Comparison of ENCODE assay signal across 34 cellular contexts in the genomic region with DNA sequence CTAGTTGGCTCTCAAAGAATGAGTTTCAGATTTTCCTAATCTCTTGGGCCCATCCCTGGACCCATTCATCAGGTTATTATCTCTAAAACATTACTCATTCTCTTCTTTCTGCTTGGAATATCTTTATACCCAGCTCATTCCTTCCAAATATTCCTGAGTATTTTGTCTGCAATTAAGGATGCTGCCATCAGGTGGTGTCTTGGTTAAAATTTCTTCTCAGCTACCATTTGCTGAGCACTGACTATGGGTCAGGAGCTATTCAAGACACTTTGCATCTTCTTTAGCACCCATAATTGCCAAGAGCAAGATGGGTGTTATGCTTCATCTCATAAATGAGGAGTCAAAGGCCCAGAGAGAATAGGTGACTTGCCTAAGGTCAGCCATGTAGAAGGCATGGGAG. TPM values are rescaled to one million over a fixed set of nuclear protein-coding genes. Genes with fewer than 3 reads are reported as not detected.
DNase-seq lines count a peak whose midpoint lies in the region; ATAC-seq and TF ChIP-seq lines count a peak whose summit lies in the region.
"Had no signal": no experiment of that assay in that cellular context is flagged by ENCODE, and none has a peak within 500 bp of the region (broad histone marks: within the 10 kb centered on the region; RNA-seq: fewer than 3 reads in every experiment).

No MANE protein-coding gene starts in this region.

- no peaks in the 10 kb centered on the region for H3K4me1 Mint-ChIP-seq in nephron progenitor cell
- H3K4me1 Mint-ChIP-seq: brain had no signal

- H3K36me3 ChIP-seq in WERI-Rb-1, result no peaks in the 10 kb centered on the region
- H3K36me3 ChIP-seq: lower lobe of right lung, SJCRH30, stomach, uterus had no signal

- H3K9me3 Mint-ChIP-seq in nephron progenitor cell, result peaks cover 16% of the 10 kb centered on the region

- no peak for ATAC-seq in GM19324 (IDR thresholded peaks at IDR 0.05; ENCODE audit: low FRiP score, unreplicated experiment)
- ATAC-seq: activated T-helper 17 cell treated with anti-CD3 and anti-CD28 coated beads, Interleukin-2, amount 50 U/mL, for 72 hours; lower lobe of right lung; naive thymus-derived CD4-positive, alpha-beta T cell; T-cell had no signal

- H3K4me3 ChIP-seq in WERI-Rb-1 (ENCODE audit: low read depth, low read length) (no peak overlapping the region), foreskin fibroblast (ENCODE audit: low read depth in 1 of 2, low read length in 2 of 2) (no peak overlapping the region)
- H3K4me3 ChIP-seq: dorsolateral prefrontal cortex, GM23248, hepatocyte, lower lobe of right lung, SJCRH30, stomach, uterus had no signal

- TF ChIP-seq CTCF in C4-2B (conservative IDR thresholded peaks at IDR 0.05), result peak; percentile 32
- 0 out of 2 replicates have a peak, but pooled peaks have one; percentile 8 for TF ChIP-seq CTCF in WERI-Rb-1 (IDR thresholded peaks at IDR 0.05; ENCODE audit: low read depth, low read length)
- peak; percentile 6 for TF ChIP-seq CTCF in nephron progenitor cell (IDR thresholded peaks at IDR 0.05)
- no peak for TF ChIP-seq CTCF in foreskin fibroblast (IDR thresholded peaks at IDR 0.05; ENCODE audit: low read depth, low read length)

- no peak overlapping the region for H3K27ac Mint-ChIP-seq in nephron progenitor cell
- H3K27ac Mint-ChIP-seq: activated T-helper 17 cell treated with anti-CD3 and anti-CD28 coated beads, Interleukin-2, amount 50 U/mL, for 72 hours; brain; T-cell had no signal

- peaks cover 15% of the 10 kb centered on the region for H3K27me3 Mint-ChIP-seq in nephron progenitor cell (ENCODE audit: low read depth, poor library complexity)
- H3K27me3 Mint-ChIP-seq: activated T-helper 17 cell treated with anti-CD3 and anti-CD28 coated beads, Interleukin-2, amount 50 U/mL, for 72 hours; T-cell had no signal

- peaks cover 11% of the 10 kb centered on the region for H3K9me3 ChIP-seq in WERI-Rb-1 (ENCODE audit: severe bottlenecking)
- H3K9me3 ChIP-seq: lower lobe of right lung, uterus had no signal

- H3K27me3 ChIP-seq in WERI-Rb-1 (ENCODE audit: insufficient read depth, low read depth, severe bottlenecking), result no peaks in the 10 kb centered on the region
- H3K27me3 ChIP-seq: dorsolateral prefrontal cortex, SJCRH30, stomach, uterus had no signal

- no peak overlapping the region for H3K27ac ChIP-seq in C4-2B
- H3K27ac ChIP-seq in WERI-Rb-1, result no peak overlapping the region
- H3K27ac ChIP-seq: dorsolateral prefrontal cortex, GM23248, hepatocyte, HL-60, lower lobe of right lung, SJCRH30, stomach, uterus had no signal

- no peak overlapping the region for H3K4me3 Mint-ChIP-seq in nephron progenitor cell
- H3K4me3 Mint-ChIP-seq: activated T-helper 17 cell treated with anti-CD3 and anti-CD28 coated beads, Interleukin-2, amount 50 U/mL, for 72 hours; brain; T-cell had no signal

- peak; percentile 18 for DNase-seq in HT-29 (ENCODE audit: low spot score)
- no peak for DNase-seq in WERI-Rb-1
- DNase-seq in nephron progenitor cell, result no peak
- no peak for DNase-seq in foreskin fibroblast
- DNase-seq in NCI-H2029 treated with DMSO at 0.1 percent for 48 hours (lab: John Stamatoyannopoulos, UW), result no peak
- DNase-seq: activated CD4-positive, alpha-beta T cell treated with anti-CD3 and anti-CD28 coated beads, Interleukin-2, amount 50 U/mL, for 48 hours; activated CD8-positive, alpha-beta memory T cell treated with anti-CD3 and anti-CD28 coated beads, Interleukin-2, amount 50 U/mL, for 48 hours; activated naive CD4-positive, alpha-beta T cell treated with anti-CD3 and anti-CD28 coated beads, Interleukin-2, amount 50 U/mL, for 16 hours; amniotic stem cell; C1 segment of cervical spinal cord; Caco-2; cerebellar nuclear complex; dorsolateral prefrontal cortex; GM23248; Karpas-422; lower lobe of right lung; MV-4-11; naive thymus-derived CD4-positive, alpha-beta T cell; NCI-H146; NCI-H748 treated with DMSO at 0.1 percent for 48 hours; SJCRH30; stimulated activated CD4-positive, alpha-beta T cell treated with anti-CD3 and anti-CD28 coated beads, Interleukin-4, amount 100 ng/mL, for 1 hour; stomach; T-cell; uterus had no signal

- no peaks in the 10 kb centered on the region for H3K36me3 Mint-ChIP-seq in nephron progenitor cell (ENCODE audit: low read depth)
- H3K36me3 Mint-ChIP-seq: brain, T-cell had no signal

RNA-seq across cellular contexts. Expression of a gene that starts 8.4 kb away (rescaled TPM):
- total RNA-seq in HT-29 (2014; rRNA removed; shearing (Covaris generic)), result not detected in 2 replicates
- total RNA-seq: activated T-helper 17 cell treated with anti-CD3 and anti-CD28 coated beads, Interleukin-2, amount 50 U/mL, for 72 hours; Caco-2; dorsolateral prefrontal cortex; GM23248; hepatocyte; lower lobe of right lung; naive thymus-derived CD4-positive, alpha-beta T cell; omental fat pad; pulmonary artery endothelial cell; RPMI7951; SJCRH30; stomach; T-cell; uterus had no signal

RNA-seq across cellular contexts. Expression of a gene that starts 11.7 kb away (rescaled TPM):
- not detected in 2 replicates for total RNA-seq in HT-29 (2014; rRNA removed; shearing (Covaris generic))
- total RNA-seq: activated T-helper 17 cell treated with anti-CD3 and anti-CD28 coated beads, Interleukin-2, amount 50 U/mL, for 72 hours; Caco-2; dorsolateral prefrontal cortex; GM23248; naive thymus-derived CD4-positive, alpha-beta T cell; omental fat pad; pulmonary artery endothelial cell; RPMI7951; SJCRH30; stomach; uterus had no signal

RNA-seq across cellular contexts. Expression of a gene that starts 35.6 kb away (rescaled TPM):
- total RNA-seq in HT-29 (2014; rRNA removed; shearing (Covaris generic)), result not detected in 2 replicates
- total RNA-seq: activated T-helper 17 cell treated with anti-CD3 and anti-CD28 coated beads, Interleukin-2, amount 50 U/mL, for 72 hours; Caco-2; dorsolateral prefrontal cortex; GM23248; hepatocyte; lower lobe of right lung; naive thymus-derived CD4-positive, alpha-beta T cell; omental fat pad; pulmonary artery endothelial cell; RPMI7951; SJCRH30; stomach; T-cell; uterus had no signal

RNA-seq across cellular contexts. Expression of a gene that starts 57.9 kb away (rescaled TPM):
- total RNA-seq in HT-29 (2014; rRNA removed; shearing (Covaris generic)), result not detected in 2 replicates
- total RNA-seq: activated T-helper 17 cell treated with anti-CD3 and anti-CD28 coated beads, Interleukin-2, amount 50 U/mL, for 72 hours; Caco-2; dorsolateral prefrontal cortex; GM23248; hepatocyte; lower lobe of right lung; naive thymus-derived CD4-positive, alpha-beta T cell; omental fat pad; pulmonary artery endothelial cell; RPMI7951; stomach; T-cell; uterus had no signal
